In the genomic region with DNA sequence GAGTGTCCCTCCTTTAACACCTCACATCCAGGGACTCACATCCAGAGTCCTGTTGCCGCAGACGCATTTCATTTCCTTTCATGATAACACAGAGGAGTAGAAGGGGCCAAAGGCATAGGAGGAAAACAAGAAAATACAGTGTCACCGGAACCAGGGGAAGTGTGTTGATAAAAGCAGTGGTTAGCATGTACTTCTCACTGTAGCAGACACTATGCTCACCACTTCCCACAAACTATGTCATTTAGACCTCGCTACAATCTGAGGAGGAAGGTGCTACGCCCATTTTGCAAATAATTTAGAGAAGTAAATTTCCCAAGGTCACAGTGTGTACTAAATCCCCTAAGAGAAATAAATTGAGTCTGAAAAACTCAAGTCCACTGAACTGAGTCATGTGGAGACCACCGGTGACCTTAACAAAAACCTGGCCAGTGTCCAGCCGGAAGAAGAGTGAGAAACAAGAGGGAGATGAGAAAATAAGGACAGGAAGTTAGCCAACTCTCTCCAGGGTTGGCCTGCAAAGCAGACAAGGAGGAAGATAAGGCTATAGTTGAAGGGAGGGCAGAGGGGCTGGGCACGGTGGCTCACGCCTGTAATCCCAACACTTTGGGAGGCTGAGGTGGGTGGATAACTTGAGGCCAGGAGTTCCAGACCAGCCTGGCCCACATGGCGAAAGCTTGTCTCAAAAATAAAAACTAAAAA, we compare ENCODE assay signal across 8 cellular contexts. TPM values are rescaled to one million over a fixed set of nuclear protein-coding genes. Genes with fewer than 3 reads are reported as not detected.
DNase-seq lines count a peak whose midpoint lies in the region; ATAC-seq, FAIRE-seq and TF ChIP-seq lines count a peak whose summit lies in the region.

No MANE protein-coding gene starts in this region.

- 46% methylated on average over 10 of the region's 10 CpGs for WGBS in GM12878 (ENCODE audit: insufficient coverage, insufficient replicate concordance, low lambda C conversion rate, missing lambda C conversion rate)

- RAD21 ChIA-PET in GM12878 (lab: Charles Lee; ENCODE audit: unreplicated experiment), result interaction anchor here (1.7 kb wide), 1 partner anchor 45 kb away, joined by 8 read pairs; no protein-coding TSS in a partner anchor

- BruUV-seq in GM12878 (replicated peaks; lab: Mats Ljungman, UMichigan), result no TSS peak

- FAIRE-seq in GM12878 (lab: Jason Lieb, UNC), result peak; percentile 41

- no peak overlapping the region; the same call in 1 of the 2 replicates for H3K4me3 ChIP-seq in GM12878

- no peaks in the 10 kb centered on the region; a peak in 2 of 4 replicates for H3K36me3 ChIP-seq in GM12878 (ENCODE audit: control insufficient read depth in 2 of 2, insufficient read depth in 2 of 2, low read length in 1 of 2)

- intact Hi-C loops in GM12878 (cut with micrococcal nuclease; ENCODE audit: unreplicated experiment), result loop anchor here (2.0 kb wide), 1 partner anchor 55 kb away; no protein-coding TSS in a partner anchor

- H3K9me3 ChIP-seq in GM12878 (replicated peaks; ENCODE audit: control insufficient read depth, insufficient read depth, low read length), result no peaks in the 10 kb centered on the region

- TF ChIP-seq CTCF in GM12878 (IDR thresholded peaks at IDR 0.05 in 2 of 3, conservative IDR thresholded peaks at IDR 0.05 in 1 of 3; ENCODE audit: control insufficient read depth in 2 of 3, extremely low read depth in 1 of 3, insufficient read depth in 1 of 3, low read depth in 3 of 3, low read length in 3 of 3), result no peak

- no peaks in the 10 kb centered on the region for H4K20me1 ChIP-seq in GM12878 (ENCODE audit: control insufficient read depth, insufficient read depth)

- TF ChIP-seq RAD21 in GM12878 (IDR thresholded peaks at IDR 0.05; ENCODE audit: insufficient read depth, low read depth, low read length), result no peak

- H3K27ac ChIP-seq in GM12878 (ENCODE audit: control insufficient read depth, insufficient read depth), result peak overlapping the region; percentile 76

- peak; percentile 1 for DNase-seq in stimulated activated CD8-positive, alpha-beta memory T cell treated with anti-CD3 and anti-CD28 coated beads, Interleukin-12 subunit alpha, Interleukin-12 subunit beta, amount 100 ng/mL, for 4 hours (ENCODE audit: low read depth)
- no peak for DNase-seq in stimulated activated CD8-positive, alpha-beta memory T cell treated with anti-CD3 and anti-CD28 coated beads, Interleukin-4, amount 100 ng/mL, for 48 hours
- DNase-seq in GM12878 (ENCODE audit: low read depth, low spot score) (peak; percentile 65), pons (ENCODE audit: low spot score) (peak; percentile 71), NCI-H446 treated with DMSO at 0.1 percent for 48 hours (lab: John Stamatoyannopoulos, UW) (no peak), NCI-H146 treated with DMSO at 0.1 percent for 48 hours (lab: John Stamatoyannopoulos, UW; ENCODE audit: unreplicated experiment) (no peak), NK-92 (lab: John Stamatoyannopoulos, UW; ENCODE audit: unreplicated experiment) (no peak)

- peaks cover 27% of the 10 kb centered on the region for H3K4me1 ChIP-seq in GM12878 (ENCODE audit: control insufficient read depth, insufficient read depth, low read length)

- SMC1A ChIA-PET in GM12878 (lab: Charles Lee; ENCODE audit: uncharacterized antibody, unreplicated experiment), result interaction anchor here (1.3 to 2.2 kb wide), 3 partner anchors 55 to 199 kb away, joined by 4 to 10 read pairs (median 9); no protein-coding TSS in a partner anchor

- ATAC-seq in HG03442 (IDR thresholded peaks at IDR 0.05; ENCODE audit: unreplicated experiment) (peak; percentile 79), GM12878 (peak; percentile 84)

- TF ChIP-seq EP300 in GM12878 (IDR thresholded peaks at IDR 0.05; ENCODE audit: borderline replicate concordance in 1 of 2, control insufficient read depth in 1 of 2, low read depth in 2 of 2, low read length in 2 of 2), result peak; percentile 42 to 56; a peak in 2 of 4 replicates

- CTCF ChIA-PET in GM12878 (lab: Yijun Ruan, JAX), result interaction anchor here (0.5 to 1.2 kb wide), 2 partner anchors 18 to 87 kb away, joined by 3 to 4 read pairs; no protein-coding TSS in a partner anchor

- in situ Hi-C loops in GM12878 (cut with MboI), result no loop called here

- peaks cover 8% of the 10 kb centered on the region for H3K79me2 ChIP-seq in GM12878 (ENCODE audit: control insufficient read depth, insufficient read depth, low read length)

- POLR2A ChIA-PET in GM12878 (lab: Charles Lee), result no interaction called here

- no peaks in the 10 kb centered on the region for H3K27me3 ChIP-seq in GM12878 (replicated peaks in 1 of 2; ENCODE audit: control insufficient read depth in 2 of 2, insufficient read depth in 2 of 2, low read length in 1 of 2)

- H3K9ac ChIP-seq in GM12878 (ENCODE audit: control insufficient read depth, insufficient read depth, low read length), result peak overlapping the region; percentile 46

- no peak for TF ChIP-seq POLR2A in GM12878 (IDR thresholded peaks at IDR 0.05; ENCODE audit: low read depth, low read length)

- peak overlapping the region; percentile 71 for H2AFZ ChIP-seq in GM12878 (ENCODE audit: control insufficient read depth, low read depth, low read length)

- peak overlapping the region; percentile 72 for H3K4me2 ChIP-seq in GM12878 (ENCODE audit: control insufficient read depth, insufficient read depth)

TF ChIP-seq in GM12878, 131 proteins besides CTCF, POLR2A, EP300 and RAD21 (continues in another document):
- TF ChIP-seq IKZF1 (conservative IDR thresholded peaks at IDR 0.05) (peak; percentile 72), RB1 (IDR thresholded peaks at IDR 0.05; ENCODE audit: borderline replicate concordance) (no peak), CHD2 (IDR thresholded peaks at IDR 0.05; ENCODE audit: borderline replicate concordance, low read depth, low read length) (no peak; the same call in 1 of the 2 replicates), SIN3A (IDR thresholded peaks at IDR 0.05; ENCODE audit: low read depth, low read length) (no peak), BHLHE40 (IDR thresholded peaks at IDR 0.05; ENCODE audit: borderline replicate concordance in 1 of 2, low read depth in 2 of 2, low read length in 1 of 2) (peak in 1 of 2 experiments; percentile 9; a peak in 2 of 4 replicates), HDGF (IDR thresholded peaks at IDR 0.05) (peak; percentile 15; the same call in 1 of the 2 replicates), SPI1 (IDR thresholded peaks at IDR 0.05; ENCODE audit: borderline replicate concordance, insufficient read depth, low read depth, low read length) (peak; percentile 55; the same call in 1 of the 2 replicates), MTA2 (IDR thresholded peaks at IDR 0.05; ENCODE audit: low read depth) (peak; percentile 68; the same call in 1 of the 2 replicates), NR2F1 (conservative IDR thresholded peaks at IDR 0.05) (peak; percentile 41)
- TF ChIP-seq, protein P1, sequence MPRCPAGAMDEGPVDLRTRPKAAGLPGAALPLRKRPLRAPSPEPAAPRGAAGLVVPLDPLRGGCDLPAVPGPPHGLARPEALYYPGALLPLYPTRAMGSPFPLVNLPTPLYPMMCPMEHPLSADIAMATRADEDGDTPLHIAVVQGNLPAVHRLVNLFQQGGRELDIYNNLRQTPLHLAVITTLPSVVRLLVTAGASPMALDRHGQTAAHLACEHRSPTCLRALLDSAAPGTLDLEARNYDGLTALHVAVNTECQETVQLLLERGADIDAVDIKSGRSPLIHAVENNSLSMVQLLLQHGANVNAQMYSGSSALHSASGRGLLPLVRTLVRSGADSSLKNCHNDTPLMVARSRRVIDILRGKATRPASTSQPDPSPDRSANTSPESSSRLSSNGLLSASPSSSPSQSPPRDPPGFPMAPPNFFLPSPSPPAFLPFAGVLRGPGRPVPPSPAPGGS (IDR thresholded peaks at IDR 0.05; ENCODE audit: borderline replicate concordance, insufficient read depth, low read depth, low read length, poor library complexity, severe bottlenecking), result no peak

RNA-seq across cellular contexts. Expression of a gene that starts 25.8 kb away (rescaled TPM):
- total RNA-seq in GM12878 (2013; cell fraction: nucleolus; rRNA removed), result 35.4 and 38.9 TPM in 2 replicates
- total RNA-seq in GM12878 (2014; rRNA removed) (12.4 and 14.2 TPM in 2 replicates), GM12878 (2014; rRNA removed; fragmentation: Illumina TruSeq; extraction: Trizol) (12.4 and 12.5 TPM in 2 replicates), GM12878 (2021) (20.5 and 22.5 TPM in 2 replicates)
- 7.7 TPM for polyA plus RNA-seq in GM12878 (2011; ENCODE audit: low read depth)
- polyA plus RNA-seq in GM12878 (2011; rRNA removed) (29.8 and 32.5 TPM in 2 replicates), GM12878 (2014; fragmentation: Illumina TruSeq; extraction: Trizol) (17.0 and 17.1 TPM in 2 replicates), GM12878 (2014; fragmentation: Nextera tagmentation; extraction: Ambion mirVana) (1 to 10 TPM; 5.8 to 6.5 TPM), GM12878 (2014; rRNA removed) (11.1 and 12.7 TPM in 2 replicates), GM12878 (2016; fragmentation: Nextera tagmentation; extraction: Ambion mirVana) (10 to 100 TPM in 1 of 2 experiments, 1 to 10 TPM in 1; 9.0 to 13.2 TPM)
- 21.1 and 22.9 TPM in 2 replicates for polyA plus RNA-seq in GM12878 (2011; cell fraction: cytosol; rRNA removed)
- polyA plus RNA-seq in GM12878 (2011; cell fraction: nucleus; rRNA removed), result 17.9 and 19.0 TPM in 2 replicates
- polyA plus RNA-seq in GM12878 (2012), result 9.7 and 12.6 TPM in 2 replicates
- 50.0 and 53.8 TPM in 2 replicates for polyA minus RNA-seq in GM12878 (2011; rRNA and poly(A)+ RNA removed)
- polyA minus RNA-seq in GM12878 (2011; cell fraction: cytosol; rRNA and poly(A)+ RNA removed), result 12.6 and 13.5 TPM in 2 replicates
- 11.5 and 17.8 TPM in 2 replicates for polyA minus RNA-seq in GM12878 (2011; cell fraction: nucleus; rRNA and poly(A)+ RNA removed)

Comparison
In these comparisons a context has a peak if more than half of its experiments do, and no peak if none do; other contexts are left out.
1. DNase-seq: peak in stimulated activated CD8-positive, alpha-beta memory T cell treated with anti-CD3 and anti-CD28 coated beads, Interleukin-12 subunit alpha, Interleukin-12 subunit beta, amount 100 ng/mL, for 4 hours (single experiment), GM12878 (single experiment) and pons (single experiment); none in stimulated activated CD8-positive, alpha-beta memory T cell treated with anti-CD3 and anti-CD28 coated beads, Interleukin-4, amount 100 ng/mL, for 48 hours (single experiment), NCI-H446 treated with DMSO at 0.1 percent for 48 hours (single experiment), NCI-H146 treated with DMSO at 0.1 percent for 48 hours (single experiment) and NK-92 (single experiment).